26 cellular contexts compared by ENCODE assay signal in the genomic region with DNA sequence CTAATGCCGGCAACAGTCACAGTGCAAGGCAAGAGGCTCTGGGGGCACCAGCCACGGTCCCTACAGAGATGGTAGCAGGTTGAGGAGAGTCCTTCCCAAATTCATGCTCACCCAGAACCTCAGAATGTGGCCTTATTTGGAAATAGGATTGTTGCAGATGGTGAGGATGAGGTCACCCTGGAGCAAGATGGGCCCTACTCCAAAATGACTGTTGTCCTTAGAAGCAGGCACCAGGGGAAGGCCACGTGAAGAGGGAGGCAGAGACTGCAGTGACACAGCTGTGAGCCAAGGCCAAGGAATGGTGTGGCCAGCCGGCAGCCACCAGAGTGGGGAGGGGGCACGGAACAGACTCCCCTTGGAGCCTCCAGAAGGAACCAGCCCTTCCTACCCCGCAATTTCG.
DNase-seq lines count a peak whose midpoint lies in the region; ATAC-seq, FAIRE-seq and TF ChIP-seq lines count a peak whose summit lies in the region.
"Had no signal": no experiment of that assay in that cellular context is flagged by ENCODE, and none has a peak within 500 bp of the region (broad histone marks: within the 10 kb centered on the region; RNA-seq: fewer than 3 reads in every experiment).

No MANE protein-coding gene starts in this region.

- H3K4me3 ChIP-seq in foreskin fibroblast (ENCODE audit: low read depth in 1 of 2, low read length in 2 of 2) (no peak overlapping the region), thoracic aorta (no peak overlapping the region)
- H3K4me3 ChIP-seq: A549, adrenal gland, esophagus squamous epithelium, hepatocyte, PC-9, tibial nerve had no signal

- peaks cover 0 to 6% of the 10 kb centered on the region in 2 donors for H3K4me1 ChIP-seq in thoracic aorta (ENCODE audit: control insufficient read depth in 1 of 2, low read depth in 2 of 2)
- H3K4me1 ChIP-seq: A549, esophagus squamous epithelium had no signal

- intact Hi-C loops in left ventricle myocardium superior (cut with micrococcal nuclease): no loop called here
- intact Hi-C loops in cardiac septum (cut with DNase I): no loop called here

- DNase-seq in left ventricle myocardium superior (no peak), cardiac septum (ENCODE audit: low spot score) (no peak), LHCN-M2 (ENCODE audit: low read depth) (peak; percentile 6), foreskin fibroblast (peak; percentile 8 to 33), thoracic aorta (ENCODE audit: low spot score) (no peak), HTR-8/SVneo (ENCODE audit: insufficient read length, low spot score) (no peak), caudate nucleus (lab: John Stamatoyannopoulos, UW) (no peak)
- DNase-seq: activated naive CD4-positive, alpha-beta T cell treated with anti-CD3 and anti-CD28 coated beads for 36 hours; activated T-cell treated with anti-CD3 and anti-CD28 coated beads, Interleukin-2, amount 50 U/mL, for 72 hours; CD8-positive, alpha-beta T cell; esophagus squamous epithelium; mammary epithelial cell; MM.1S; NCI-H1930; NCI-H2171 treated with DMSO at 0.1 percent for 48 hours; NCI-H524 treated with DMSO at 0.1 percent for 48 hours; PC-9; SHP77; T-helper 17 cell had no signal

- H3K36me3 ChIP-seq in thoracic aorta: no peaks in the 10 kb centered on the region
- H3K36me3 ChIP-seq: adrenal gland, esophagus squamous epithelium, tibial nerve had no signal

- ATAC-seq in left ventricle myocardium superior: peak; percentile 52
- peak; percentile 53 for ATAC-seq in thoracic aorta (ENCODE audit: insufficient number of reproducible peaks, low FRiP score, low read depth)
- no peak for ATAC-seq in GM18517 (IDR thresholded peaks at IDR 0.05; ENCODE audit: unreplicated experiment)
- ATAC-seq: A549; activated T-cell treated with anti-CD3 and anti-CD28 coated beads, Interleukin-2, amount 50 U/mL, for 72 hours; CD8-positive, alpha-beta T cell; HCT116; T-helper 17 cell had no signal

- H3K27me3 ChIP-seq in thoracic aorta (replicated peaks; ENCODE audit: insufficient read depth): no peaks in the 10 kb centered on the region
- H3K27me3 ChIP-seq: hepatocyte, tibial nerve had no signal

- TF ChIP-seq CTCF in foreskin fibroblast (IDR thresholded peaks at IDR 0.05; ENCODE audit: low read depth, low read length) (no peak), thoracic aorta (IDR thresholded peaks at IDR 0.05) (no peak)

- H3K27ac ChIP-seq in thoracic aorta (peak overlapping the region in 1 of 2 donors; percentile 71), caudate nucleus (ENCODE audit: low read depth, low read length) (no peak overlapping the region)
- H3K27ac ChIP-seq: A549, adrenal gland, esophagus squamous epithelium, hepatocyte, PC-9, tibial nerve had no signal

- no peaks in the 10 kb centered on the region for H3K9me3 ChIP-seq in thoracic aorta
- H3K9me3 ChIP-seq: A549, adrenal gland, esophagus squamous epithelium, tibial nerve had no signal

- no peak for FAIRE-seq in HTR-8/SVneo (lab: Jason Lieb, UNC)
- FAIRE-seq: A549, TTC549 had no signal

Comparison
In these comparisons a context has a peak if more than half of its experiments do, and no peak if none do; other contexts are left out.
1. DNase-seq: peak in LHCN-M2 (single experiment) and foreskin fibroblast (2 of 2); none in left ventricle myocardium superior (single experiment), cardiac septum (single experiment), thoracic aorta (single experiment), HTR-8/SVneo (single experiment) and caudate nucleus (0 of 61).